8 cellular contexts compared by ENCODE assay signal in genomic region chr12:101876861-101877815, GRCh38. TPM values are rescaled to one million over a fixed set of nuclear protein-coding genes. Genes with fewer than 3 reads are reported as not detected.
DNase-seq lines count a peak whose midpoint lies in the region; ATAC-seq and TF ChIP-seq lines count a peak whose summit lies in the region.

DRAM1 (plus strand) TSS chr12:101877580; CDS start chr12:101877790, 210 bp downstream.

- no peaks in the 10 kb centered on the region for H3K9me3 ChIP-seq in mesodermal cell (ENCODE audit: control insufficient read depth, low read length)

- H3K4me1 ChIP-seq in mesodermal cell (ENCODE audit: control insufficient read depth, insufficient read depth, low read length, poor library complexity, severe bottlenecking) = peaks cover 20% of the 10 kb centered on the region

- ATAC-seq in GM18907 (IDR thresholded peaks at IDR 0.05; ENCODE audit: unreplicated experiment) = peak; percentile 85
- ATAC-seq in HG03135 (IDR thresholded peaks at IDR 0.05; ENCODE audit: unreplicated experiment) = peak; percentile 79

- 6 to 8% methylated on average over 74 to 94 of the region's 105 CpGs for WGBS in mesodermal cell (ENCODE audit: insufficient coverage in 2 of 2), 2 experiments

- TF ChIP-seq CTCF in BJ (IDR thresholded peaks at IDR 0.05; ENCODE audit: insufficient read depth, low read depth, low read length) = 0 out of 2 replicates have a peak, but pooled peaks have one; percentile 29

- H3K36me3 ChIP-seq in BJ (ENCODE audit: control insufficient read depth, insufficient read depth, low read length) (peaks cover 5% of the 10 kb centered on the region; the same call in 1 of the 2 replicates), mesodermal cell (ENCODE audit: control insufficient read depth, insufficient read depth, low read length) (peaks cover 14% of the 10 kb centered on the region)

- H3K27me3 ChIP-seq in BJ (ENCODE audit: control insufficient read depth, insufficient read depth, low read length) = no peaks in the 10 kb centered on the region

- peak within 1 kb of the TSS; percentile 72 for H3K27ac ChIP-seq in mesodermal cell (ENCODE audit: low read depth, low read length, severe bottlenecking)

- in situ Hi-C loops in endometrial microvascular endothelial cells (cut with HindIII; ENCODE audit: inconsistent ontology term, low pct_unique_long_range_greater_than_20kb, low sequenced_read_pairs) = no loop called here

- POLR2A ChIA-PET in BJ (lab: Charles Lee) = interaction anchor here (0.6 kb wide), 1 partner anchor 15 kb away, joined by 6 read pairs; no protein-coding TSS in a partner anchor

- peak within 1 kb of the TSS; percentile 89 for H3K4me3 ChIP-seq in BJ (ENCODE audit: low read depth, low read length)
- peak within 1 kb of the TSS; percentile 64 for H3K4me3 ChIP-seq in mesodermal cell (ENCODE audit: extremely low read depth, insufficient read depth, low read length, poor library complexity, severe bottlenecking)

- CTCF ChIA-PET in BJ (lab: Yijun Ruan, JAX) = interaction anchor here (2.0 kb wide), 1 partner anchor 37 kb away, joined by 5 read pairs; no protein-coding TSS in a partner anchor

- peak; percentile 50 for DNase-seq in BJ (ENCODE audit: low read depth)
- DNase-seq in NCI-H774 (lab: John Stamatoyannopoulos, UW) = peak; percentile 79
- DNase-seq in activated CD8-positive, alpha-beta memory T cell treated with anti-CD3 and anti-CD28 coated beads, Interleukin-2, amount 50 U/mL, for 4 hours = peak; percentile 74
- DNase-seq in stimulated activated CD8-positive, alpha-beta memory T cell treated with anti-CD3 and anti-CD28 coated beads, Interleukin-15, amount 100 ng/mL, for 24 hours (ENCODE audit: low read depth) = peak; percentile 48

RNA-seq across cellular contexts. Expression of gene DRAM1, which starts in this region (rescaled TPM):
- polyA plus RNA-seq in BJ (2011; rRNA removed) = 99.4 and 168 TPM in 2 replicates
- polyA minus RNA-seq in BJ (2011; rRNA and poly(A)+ RNA removed) = 72.6 and 89.7 TPM in 2 replicates
- total RNA-seq in endometrial microvascular endothelial cells (ENCODE audit: inconsistent ontology term) = 99.4 TPM
- polyA plus RNA-seq in mesodermal cell (2013, experiment 1 of 2) = 28.6 TPM
- 23.0 TPM for polyA plus RNA-seq in mesodermal cell (2013, experiment 2 of 2)

Comparison
In these comparisons a context has a peak if more than half of its experiments do, and no peak if none do; other contexts are left out.
1. Peak in every context shown above with its lines: DNase-seq, ATAC-seq, H3K4me3 ChIP-seq and H3K27ac ChIP-seq.